Comparison of ENCODE assay signal across 22 cellular contexts in the genomic region with DNA sequence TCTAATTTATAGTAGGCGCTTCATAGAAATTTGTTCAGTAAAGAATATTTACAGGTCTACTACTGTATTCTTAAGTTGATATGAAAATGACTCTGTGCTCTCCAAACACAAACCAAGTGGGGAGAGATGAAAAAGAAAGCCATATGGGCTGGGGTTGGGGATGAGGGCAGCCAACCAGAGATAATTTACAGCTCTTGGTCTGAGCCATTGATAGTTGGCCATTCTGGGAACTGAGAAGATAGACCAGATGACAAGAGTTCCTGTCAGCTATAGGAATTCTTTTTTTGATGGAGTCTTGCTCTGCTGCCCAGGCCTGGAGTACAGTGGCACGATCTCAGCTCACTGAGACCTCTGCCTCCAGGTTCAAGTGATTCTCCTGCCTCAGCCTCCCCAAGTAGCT. TPM values are rescaled to one million over a fixed set of nuclear protein-coding genes. Genes with fewer than 3 reads are reported as not detected.
DNase-seq lines count a peak whose midpoint lies in the region; TF ChIP-seq lines count a peak whose summit lies in the region.
"Had no signal": no experiment of that assay in that cellular context is flagged by ENCODE, and none has a peak within 500 bp of the region (broad histone marks: within the 10 kb centered on the region; RNA-seq: fewer than 3 reads in every experiment).

No MANE protein-coding gene starts in this region.

- no peaks in the 10 kb centered on the region for H3K36me3 ChIP-seq in WERI-Rb-1
- no peaks in the 10 kb centered on the region for H3K36me3 ChIP-seq in sigmoid colon
- H3K36me3 ChIP-seq: BE2C had no signal

- DNase-seq in DMS 273 treated with DMSO at 0.1 percent for 48 hours (lab: John Stamatoyannopoulos, UW) (peak; percentile 81), NCI-H1694 treated with DMSO at 0.1 percent for 48 hours (lab: John Stamatoyannopoulos, UW) (peak; percentile 32), WERI-Rb-1 (peak; percentile 40), sigmoid colon (no peak), foreskin melanocyte (no peak), G401 (ENCODE audit: low spot score) (no peak), HuH-7 (ENCODE audit: low spot score) (no peak)
- DNase-seq: ACHN; BE2C; C1 segment of cervical spinal cord; CD4-positive, CD25-positive, alpha-beta regulatory T cell; CD8-positive, alpha-beta memory T cell; COR-L47; DMS153; DMS79; GF-D8; GOT3; H7; HFFc6; IMR-90 had no signal

- peak overlapping the region; percentile 82 for H3K27ac ChIP-seq in WERI-Rb-1
- H3K27ac ChIP-seq in sigmoid colon = peak overlapping the region in 3 of 4 donors; percentile 29 to 65 (median 49)
- H3K27ac ChIP-seq: HL-60 had no signal

- no peak for TF ChIP-seq EP300 in sigmoid colon (IDR thresholded peaks at IDR 0.05)

- peaks cover 0 to 14% (median 9%) of the 10 kb centered on the region in 4 donors for H3K4me1 ChIP-seq in sigmoid colon
- H3K4me1 ChIP-seq: BE2C had no signal

- intact Hi-C loops in sigmoid colon (cut with DNase I) = no loop called here

- in situ Hi-C loops in G401 (cut with HindIII; ENCODE audit: low sequenced_read_pairs) = no loop called here

- 89 to 95% methylated on average over 2 of the region's 2 CpGs for WGBS in sigmoid colon, 2 donors

- TF ChIP-seq CTCF in WERI-Rb-1 (IDR thresholded peaks at IDR 0.05; ENCODE audit: low read depth, low read length) (no peak), sigmoid colon (IDR thresholded peaks at IDR 0.05) (no peak)

- H3K4me3 ChIP-seq in WERI-Rb-1 (ENCODE audit: low read depth, low read length) = no peak overlapping the region
- no peak overlapping the region for H3K4me3 ChIP-seq in sigmoid colon

- TF ChIP-seq POLR2A in sigmoid colon (IDR thresholded peaks at IDR 0.05) = no peak

- H3K27me3 ChIP-seq in WERI-Rb-1 (ENCODE audit: insufficient read depth, low read depth, severe bottlenecking) (no peaks in the 10 kb centered on the region), sigmoid colon (no peaks in the 10 kb centered on the region)
- H3K27me3 ChIP-seq: BE2C had no signal

- H3K9me3 ChIP-seq in WERI-Rb-1 (ENCODE audit: severe bottlenecking) (no peaks in the 10 kb centered on the region), sigmoid colon (no peaks in the 10 kb centered on the region)
- H3K9me3 ChIP-seq: BE2C had no signal

RNA-seq across cellular contexts. Expression of gene LAMB4, which starts 57.4 kb away (rescaled TPM):
- total RNA-seq in sigmoid colon = 1 to 10 TPM in 1 of 4 donors, under 1 TPM in 1, not detected in 2; 0.14 to 2.0 TPM
- under 1 TPM in 1 of 3 donors, not detected in 2; 0.04 TPM for polyA plus RNA-seq in sigmoid colon
- not detected in 2 replicates for total RNA-seq in G401 (2014; rRNA removed; shearing (Covaris generic))
- total RNA-seq: CD4-positive, CD25-positive, alpha-beta regulatory T cell; CD8-positive, alpha-beta memory T cell; Daoy; H7 had no signal
- polyA plus RNA-seq: CD4-positive, CD25-positive, alpha-beta regulatory T cell; CD8-positive, alpha-beta memory T cell had no signal

Comparison
In these comparisons a context has a peak if more than half of its experiments do, and no peak if none do; other contexts are left out.
1. DNase-seq: peak in DMS 273 treated with DMSO at 0.1 percent for 48 hours (single experiment), NCI-H1694 treated with DMSO at 0.1 percent for 48 hours (single experiment) and WERI-Rb-1 (single experiment); none in sigmoid colon (single experiment), foreskin melanocyte (single experiment), G401 (single experiment) and HuH-7 (single experiment).